Comparison of ENCODE assay signal across 13 cellular contexts in the genomic region with DNA sequence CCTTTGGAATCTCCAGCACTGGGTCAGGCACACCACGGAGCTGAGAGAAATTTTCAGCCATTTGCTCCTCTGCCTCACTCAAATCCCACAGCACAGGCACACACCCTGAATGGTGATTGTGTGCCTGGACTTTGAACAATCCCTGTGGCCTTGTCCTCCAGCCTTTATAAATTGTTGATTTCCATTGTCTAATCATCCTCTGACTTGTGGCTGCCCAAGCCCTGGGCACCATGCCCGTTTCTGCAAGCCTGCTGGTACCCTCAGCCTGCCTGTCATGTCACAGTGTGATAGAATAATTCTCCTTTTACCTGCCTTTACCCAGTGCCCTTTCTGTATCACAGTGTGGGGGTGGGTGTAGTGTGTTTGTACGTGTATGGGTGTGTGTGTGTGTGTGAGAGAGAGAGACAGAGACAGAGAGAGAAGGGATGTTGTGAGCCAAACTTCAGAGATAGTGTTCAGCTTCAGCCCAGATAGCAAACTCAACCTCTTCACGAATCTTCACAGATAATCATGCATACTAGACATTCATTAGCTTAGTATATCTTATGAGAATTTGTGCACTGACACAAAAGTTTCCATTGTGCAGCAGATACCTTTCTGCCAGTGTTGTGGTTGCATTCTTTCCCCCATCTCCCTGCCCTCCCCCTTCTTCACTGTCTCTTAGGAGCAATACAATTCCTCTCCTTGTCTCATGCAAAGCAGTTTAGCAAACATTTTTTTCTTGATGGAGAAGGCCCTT. TPM values are rescaled to one million over a fixed set of nuclear protein-coding genes. Genes with fewer than 3 reads are reported as not detected.
DNase-seq lines count a peak whose midpoint lies in the region; ATAC-seq and TF ChIP-seq lines count a peak whose summit lies in the region.
"Had no signal": no experiment of that assay in that cellular context is flagged by ENCODE, and none has a peak within 500 bp of the region (broad histone marks: within the 10 kb centered on the region; RNA-seq: fewer than 3 reads in every experiment).

No MANE protein-coding gene starts in this region.

- DNase-seq in GM23248 (peak; percentile 44), SK-MEL-5 (ENCODE audit: low read depth, low spot score) (peak; percentile 32), globus pallidus (ENCODE audit: low spot score) (peak; percentile 86), putamen (ENCODE audit: low spot score) (peak; percentile 70), H9 (no peak), spleen (no peak), activated T-cell treated with anti-CD3 and anti-CD28 coated beads for 4 hours (no peak)
- DNase-seq: activated CD4-positive, alpha-beta T cell treated with anti-CD3 and anti-CD28 coated beads for 4 hours; NCI-H2029 treated with DMSO at 0.1 percent for 48 hours had no signal

- H3K18ac ChIP-seq in H9 (ENCODE audit: insufficient read length, low read depth, low read length): no peak overlapping the region

- H3K9ac ChIP-seq in GM23248: no peak overlapping the region
- no peak overlapping the region for H3K9ac ChIP-seq in H9 (ENCODE audit: extremely low read depth, insufficient read length, low read length)

- H3F3A ChIP-seq in GM23248 (ENCODE audit: insufficient read depth): peaks cover 6% of the 10 kb centered on the region; the same call in 1 of the 2 replicates

- intact Hi-C loops in spleen (cut with DNase I; ENCODE audit: low total_unique reads): no loop called here

- no peaks in the 10 kb centered on the region for H3K79me1 ChIP-seq in H9 (ENCODE audit: insufficient read depth, low read depth, low read length, poor library complexity, severe bottlenecking)

- peaks cover under 1 to 4% (median 3%) of the 10 kb centered on the region in 3 experiments; a peak in 2 of 7 replicates for H3K36me3 Mint-ChIP-seq in H9 (ENCODE audit: insufficient read depth in 1 of 3, low read depth in 3 of 3)
- H3K36me3 Mint-ChIP-seq: IgD-negative memory B cell had no signal

- no peak overlapping the region for H3K4ac ChIP-seq in H9 (ENCODE audit: low read depth, low read length)

- H2BK120ac ChIP-seq in H9 (ENCODE audit: low read depth, low read length, poor library complexity, severe bottlenecking): no peak overlapping the region

- no peak overlapping the region for H3K4me3 ChIP-seq in GM23248
- no peak overlapping the region for H3K4me3 ChIP-seq in spleen
- H3K4me3 ChIP-seq: suprapubic skin had no signal

- H2AK5ac ChIP-seq in H9 (ENCODE audit: insufficient read length, low read length): no peak overlapping the region

- H3K9me3 Mint-ChIP-seq in H9: no peaks in the 10 kb centered on the region; a peak in 2 of 5 replicates
- H3K9me3 Mint-ChIP-seq: activated T-helper 17 cell treated with anti-CD3 and anti-CD28 coated beads, Interleukin-2, amount 50 U/mL, for 72 hours had no signal

- no peak overlapping the region for H4K8ac ChIP-seq in H9 (replicated peaks; ENCODE audit: insufficient read length, low read depth, low read length)

- H2BK5ac ChIP-seq in H9 (ENCODE audit: insufficient read length, low read length): no peak overlapping the region

- peaks cover 15% of the 10 kb centered on the region in 2 experiments for H3K4me1 Mint-ChIP-seq in H9
- H3K4me1 Mint-ChIP-seq: activated T-helper 17 cell treated with anti-CD3 and anti-CD28 coated beads, Interleukin-2, amount 50 U/mL, for 72 hours had no signal

- H3K9me2 ChIP-seq in GM23248 (ENCODE audit: insufficient read depth): no peaks in the 10 kb centered on the region

- TF ChIP-seq POLR2A in spleen (IDR thresholded peaks at IDR 0.05): no peak

- TF ChIP-seq CTCF in H9 (conservative IDR thresholded peaks at IDR 0.05) (no peak), spleen (IDR thresholded peaks at IDR 0.05 in 8 of 11, conservative IDR thresholded peaks at IDR 0.05 in 3 of 11) (no peak)

- H3K23me2 ChIP-seq in H9 (ENCODE audit: insufficient read length, low read depth, low read length, poor library complexity, severe bottlenecking): no peaks in the 10 kb centered on the region

- H4K20me1 ChIP-seq in GM23248 (ENCODE audit: insufficient read depth): no peaks in the 10 kb centered on the region
- H4K20me1 ChIP-seq in H9 (ENCODE audit: control insufficient read depth, insufficient read depth, insufficient read length): no peaks in the 10 kb centered on the region

- H3K9me3 ChIP-seq in GM23248 (ENCODE audit: low read depth) (no peaks in the 10 kb centered on the region), H9 (ENCODE audit: control insufficient read depth, low read depth, low read length) (no peaks in the 10 kb centered on the region), spleen (no peaks in the 10 kb centered on the region)
- H3K9me3 ChIP-seq: suprapubic skin had no signal

- H3K4me3 Mint-ChIP-seq in H9: no peak overlapping the region
- H3K4me3 Mint-ChIP-seq: activated T-helper 17 cell treated with anti-CD3 and anti-CD28 coated beads, Interleukin-2, amount 50 U/mL, for 72 hours; IgD-negative memory B cell had no signal

- H3K56ac ChIP-seq in H9 (ENCODE audit: insufficient read length, low read depth, low read length): no peak overlapping the region

- no peak overlapping the region for H3K27ac ChIP-seq in GM23248
- no peak overlapping the region for H3K27ac ChIP-seq in H9 (ENCODE audit: insufficient read length, low read depth, low read length)
- no peak overlapping the region for H3K27ac ChIP-seq in spleen
- H3K27ac ChIP-seq: suprapubic skin had no signal

- H2BK15ac ChIP-seq in H9 (ENCODE audit: low read depth, low read length): no peak overlapping the region

- no peak overlapping the region for H3T11ph ChIP-seq in H9 (ENCODE audit: low read length)

- no peak overlapping the region for H3K4me2 ChIP-seq in GM23248 (ENCODE audit: unreplicated experiment)
- no peak overlapping the region for H3K4me2 ChIP-seq in H9 (ENCODE audit: insufficient read depth, insufficient read length, low read length)

- H4K91ac ChIP-seq in H9 (ENCODE audit: insufficient read length, low read depth, low read length): no peak overlapping the region

- no peak overlapping the region for H2BK20ac ChIP-seq in H9 (ENCODE audit: low read depth, low read length, poor library complexity, severe bottlenecking)

- ATAC-seq in HG02981 (IDR thresholded peaks at IDR 0.05; ENCODE audit: unreplicated experiment): no peak
- ATAC-seq: activated T-helper 17 cell treated with anti-CD3 and anti-CD28 coated beads, Interleukin-2, amount 50 U/mL, for 72 hours had no signal

- H3K14ac ChIP-seq in H9 (ENCODE audit: insufficient read depth, low read length): no peak overlapping the region

- H3K27ac Mint-ChIP-seq in H9: no peak overlapping the region
- H3K27ac Mint-ChIP-seq: activated T-helper 17 cell treated with anti-CD3 and anti-CD28 coated beads, Interleukin-2, amount 50 U/mL, for 72 hours; IgD-negative memory B cell had no signal

- H3K79me2 ChIP-seq in GM23248 (ENCODE audit: insufficient read depth): no peaks in the 10 kb centered on the region
- H3K79me2 ChIP-seq in H9 (ENCODE audit: insufficient read depth, low read length): no peaks in the 10 kb centered on the region

- H2BK12ac ChIP-seq in H9 (ENCODE audit: insufficient read length, low read depth, low read length): no peak overlapping the region

- H3K27me3 ChIP-seq in GM23248 (replicated peaks; ENCODE audit: insufficient read depth) (no peaks in the 10 kb centered on the region), H9 (ENCODE audit: insufficient read depth, low read length) (no peaks in the 10 kb centered on the region), spleen (replicated peaks in 1 of 7) (no peaks in the 10 kb centered on the region)
- H3K27me3 ChIP-seq: suprapubic skin had no signal

- no peak overlapping the region for H3K23ac ChIP-seq in H9 (ENCODE audit: insufficient read length, low read depth, low read length)

- WGBS in GM23248 (ENCODE audit: low coverage in 1 of 2, low lambda C conversion rate in 2 of 2, missing lambda C conversion rate in 2 of 2), 2 experiments: 24 to 25% methylated on average over 4 of the region's 4 CpGs
- no CpG with 5 or more reads among the region's 4 CpGs for WGBS in H9 (ENCODE audit: extremely low coverage, insufficient read length, low lambda C conversion rate)
- WGBS in spleen, 5 donors: 56 to 72% (median 69%) methylated on average over 4 of the region's 4 CpGs

- H2AFZ ChIP-seq in GM23248 (no peak overlapping the region), H9 (ENCODE audit: low read length) (no peak overlapping the region)

- H3K27me3 Mint-ChIP-seq in H9 (ENCODE audit: low read depth): no peaks in the 10 kb centered on the region
- H3K27me3 Mint-ChIP-seq: IgD-negative memory B cell had no signal

- in situ Hi-C loops in GM23248 (cut with MboI) (no loop called here), SK-MEL-5 (cut with HindIII; ENCODE audit: low pct_unique_long_range_greater_than_20kb, low sequenced_read_pairs) (no loop called here)

- H4K5ac ChIP-seq in H9 (ENCODE audit: insufficient read length, low read depth, low read length): no peak overlapping the region

- no peaks in the 10 kb centered on the region for H3K36me3 ChIP-seq in GM23248 (ENCODE audit: low read depth)
- H3K36me3 ChIP-seq in spleen: no peaks in the 10 kb centered on the region
- H3K36me3 ChIP-seq: suprapubic skin had no signal

- H3K4me1 ChIP-seq in GM23248 (ENCODE audit: insufficient read depth) (0 out of 2 replicates have a peak, but pooled peaks cover 8% of the 10 kb centered on the region), H9 (ENCODE audit: insufficient read depth, low read length) (peaks cover 2% of the 10 kb centered on the region), spleen (no peaks in the 10 kb centered on the region)
- H3K4me1 ChIP-seq: suprapubic skin had no signal

RNA-seq across cellular contexts. Expression of a gene that starts 27.8 kb away (rescaled TPM):
- 52.6 and 54.6 TPM in 2 replicates for total RNA-seq in GM23248 (2014; rRNA removed; shearing (Covaris generic))
- polyA plus RNA-seq in GM23248 (2016; fragmentation: Nextera tagmentation; extraction: Ambion mirVana) (27.8 and 30.4 TPM in 2 replicates), spleen (1 to 10 TPM; 3.1 to 4.4 (median 4.3) TPM)
- 140 and 141 TPM in 2 replicates for total RNA-seq in SK-MEL-5 (2014; rRNA removed; shearing (Covaris generic))
- 76.3 and 114 TPM in 2 replicates for polyA plus RNA-seq in SK-MEL-5 (2015; cell fraction: cytosol; rRNA removed)
- 29.4 and 38.9 TPM in 2 replicates for polyA plus RNA-seq in SK-MEL-5 (2015; cell fraction: nucleus; rRNA removed)
- total RNA-seq in H9 (2021) (59.6 and 60.7 TPM in 2 replicates), spleen (10 to 100 TPM; 17.9 to 27.5 (median 24.0) TPM)

Comparison
In these comparisons a context has a peak if more than half of its experiments do, and no peak if none do; other contexts are left out.
1. DNase-seq: peak in GM23248 (single experiment), SK-MEL-5 (single experiment), globus pallidus (single experiment) and putamen (single experiment); none in H9 (single experiment), spleen (single experiment) and activated T-cell treated with anti-CD3 and anti-CD28 coated beads for 4 hours (single experiment).